16 cellular contexts compared by ENCODE assay signal in the genomic region with DNA sequence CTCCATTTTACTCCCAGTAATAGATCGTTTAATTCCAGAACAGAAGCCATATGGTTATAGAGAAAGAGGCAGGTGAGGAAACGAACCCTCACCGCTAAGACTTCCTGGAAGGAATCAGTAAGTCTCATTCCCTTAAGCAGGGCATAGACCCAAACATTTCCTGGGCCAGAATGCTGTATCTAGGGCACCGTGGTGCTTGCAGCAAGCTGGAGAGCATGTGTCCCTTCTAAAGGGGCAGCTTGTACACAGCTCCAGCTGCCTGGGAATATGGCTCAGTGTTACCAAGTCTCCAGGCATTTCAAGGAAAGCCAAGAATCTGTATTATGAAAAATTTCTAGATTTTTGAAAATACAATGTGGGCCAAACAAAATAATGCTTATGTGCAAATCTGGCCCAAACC.
DNase-seq lines count a peak whose midpoint lies in the region; ATAC-seq and TF ChIP-seq lines count a peak whose summit lies in the region.
"Had no signal": no experiment of that assay in that cellular context is flagged by ENCODE, and none has a peak within 500 bp of the region (broad histone marks: within the 10 kb centered on the region; RNA-seq: fewer than 3 reads in every experiment).

No MANE protein-coding gene starts in this region.

- H3K56ac ChIP-seq in mesendoderm (ENCODE audit: low read length) = no peak overlapping the region

- peaks cover 8% of the 10 kb centered on the region for H3K79me2 ChIP-seq in mesendoderm (ENCODE audit: control insufficient read depth, insufficient read depth, low read length)

- peak overlapping the region in 1 of 2 donors; percentile 34 for H3K27ac ChIP-seq in right atrium auricular region
- H3K27ac ChIP-seq in mesendoderm (ENCODE audit: low read depth, low read length) = no peak overlapping the region
- H3K27ac ChIP-seq: Peyer's patch had no signal

- no peak overlapping the region for H3K4me2 ChIP-seq in mesendoderm (ENCODE audit: low read length)

- DNase-seq in Right ventricle myocardium inferior (ENCODE audit: missing footprints) (no peak), right atrium auricular region (ENCODE audit: low spot score) (no peak), chondrocyte (ENCODE audit: low spot score) (no peak), mesendoderm (no peak), type B pancreatic cell (ENCODE audit: extremely low spot score, unreplicated experiment) (no peak)
- DNase-seq in stimulated activated CD4-positive, alpha-beta T cell treated with anti-CD3 and anti-CD28 coated beads, Interleukin-12 subunit alpha, Interleukin-12 subunit beta, amount 100 ng/mL, for 4 hours = no peak
- DNase-seq: 8988T; activated CD4-positive, alpha-beta T cell treated with anti-CD3 and anti-CD28 coated beads, Interleukin-2, amount 50 U/mL, for 48 hours; activated T-cell treated with anti-CD3 and anti-CD28 coated beads, Interleukin-2, amount 50 U/mL, for 1 hour; CD4-positive, CD25-positive, alpha-beta regulatory T cell; H9; Peyer's patch; small intestine had no signal

- H3K4me3 ChIP-seq in right atrium auricular region = no peak overlapping the region
- no peak overlapping the region for H3K4me3 ChIP-seq in mesendoderm (ENCODE audit: low read length)
- H3K4me3 ChIP-seq: Peyer's patch had no signal

- H3K9ac ChIP-seq in mesendoderm (ENCODE audit: low read length) = no peak overlapping the region

- no peaks in the 10 kb centered on the region for H3K27me3 Mint-ChIP-seq in chondrocyte (ENCODE audit: low read depth)
- H3K27me3 Mint-ChIP-seq in type B pancreatic cell = no peaks in the 10 kb centered on the region

- H3K79me1 ChIP-seq in mesendoderm (ENCODE audit: low read length) = peaks cover 5% of the 10 kb centered on the region

- H3K27ac Mint-ChIP-seq in chondrocyte (ENCODE audit: unreplicated experiment) = peak overlapping the region; percentile 74
- peak overlapping the region; percentile 1 for H3K27ac Mint-ChIP-seq in type B pancreatic cell
- H3K27ac Mint-ChIP-seq: activated naive CD4-positive, alpha-beta T cell treated with anti-CD3 and anti-CD28 coated beads, Interleukin-2, amount 50 U/mL, for 72 hours; CD4-positive, CD25-positive, alpha-beta regulatory T cell; H9 had no signal

- H3K4ac ChIP-seq in mesendoderm (ENCODE audit: low read depth, low read length) = no peak overlapping the region

- H3K9me3 Mint-ChIP-seq in chondrocyte (ENCODE audit: low read depth) (no peaks in the 10 kb centered on the region), type B pancreatic cell (peaks cover 4% of the 10 kb centered on the region)
- H3K9me3 Mint-ChIP-seq: activated naive CD4-positive, alpha-beta T cell treated with anti-CD3 and anti-CD28 coated beads, Interleukin-2, amount 50 U/mL, for 72 hours; H9 had no signal

- H4K8ac ChIP-seq in mesendoderm (ENCODE audit: low read depth, low read length) = no peak overlapping the region

- no peak overlapping the region for H3K23ac ChIP-seq in mesendoderm (ENCODE audit: low read length)

- WGBS in mesendoderm (ENCODE audit: extremely low coverage, insufficient coverage, low lambda C conversion rate) = no CpG with 5 or more reads among the region's 4 CpGs

- H3K27me3 ChIP-seq in right atrium auricular region (no peaks in the 10 kb centered on the region), mesendoderm (ENCODE audit: insufficient read depth, low read length, poor library complexity) (no peaks in the 10 kb centered on the region)
- H3K27me3 ChIP-seq: Peyer's patch had no signal

- H3K4me1 ChIP-seq in right atrium auricular region = peaks cover 0 to 43% of the 10 kb centered on the region in 2 donors
- peaks cover 32% of the 10 kb centered on the region for H3K4me1 ChIP-seq in mesendoderm (ENCODE audit: control insufficient read depth, low read depth, low read length)
- H3K4me1 ChIP-seq: Peyer's patch had no signal

- peak overlapping the region; percentile 24 for H3K4me3 Mint-ChIP-seq in chondrocyte (ENCODE audit: unreplicated experiment)
- no peak overlapping the region for H3K4me3 Mint-ChIP-seq in type B pancreatic cell
- H3K4me3 Mint-ChIP-seq: CD4-positive, CD25-positive, alpha-beta regulatory T cell; H9 had no signal

- peak overlapping the region; percentile 52 for H2AK5ac ChIP-seq in mesendoderm (ENCODE audit: low read length)

- peak; percentile 58 for ATAC-seq in Right ventricle myocardium inferior
- ATAC-seq in GM21381 (IDR thresholded peaks at IDR 0.05; ENCODE audit: unreplicated experiment) = no peak
- ATAC-seq in GM21360 (IDR thresholded peaks at IDR 0.05; ENCODE audit: unreplicated experiment) = no peak
- ATAC-seq: activated naive CD4-positive, alpha-beta T cell treated with anti-CD3 and anti-CD28 coated beads, Interleukin-2, amount 50 U/mL, for 72 hours had no signal

- H3K18ac ChIP-seq in mesendoderm (ENCODE audit: low read length) = peak overlapping the region; percentile 43

- H3K4me1 Mint-ChIP-seq in chondrocyte (ENCODE audit: low read depth) (peaks cover 79% of the 10 kb centered on the region), type B pancreatic cell (ENCODE audit: unreplicated experiment) (peaks cover 58% of the 10 kb centered on the region)
- H3K4me1 Mint-ChIP-seq: CD4-positive, CD25-positive, alpha-beta regulatory T cell had no signal

- H2BK5ac ChIP-seq in mesendoderm (ENCODE audit: low read length) = no peak overlapping the region

- TF ChIP-seq CTCF in right atrium auricular region (IDR thresholded peaks at IDR 0.05) (no peak), chondrocyte (IDR thresholded peaks at IDR 0.05) (no peak), type B pancreatic cell (conservative IDR thresholded peaks at IDR 0.05) (no peak)

- no peaks in the 10 kb centered on the region for H3K36me3 ChIP-seq in right atrium auricular region
- no peaks in the 10 kb centered on the region for H3K36me3 ChIP-seq in mesendoderm (ENCODE audit: control insufficient read depth, insufficient read depth, low read length)
- H3K36me3 ChIP-seq: Peyer's patch had no signal

- intact Hi-C loops in Right ventricle myocardium inferior (cut with DNase I) = no loop called here

- H2BK15ac ChIP-seq in mesendoderm (replicated peaks; ENCODE audit: low read depth) = no peak overlapping the region

- H3K9me3 ChIP-seq in right atrium auricular region = no peaks in the 10 kb centered on the region
- H3K9me3 ChIP-seq: Peyer's patch had no signal

- H3K36me3 Mint-ChIP-seq in chondrocyte (ENCODE audit: low read depth) (no peaks in the 10 kb centered on the region), type B pancreatic cell (no peaks in the 10 kb centered on the region)
- H3K36me3 Mint-ChIP-seq: activated naive CD4-positive, alpha-beta T cell treated with anti-CD3 and anti-CD28 coated beads, Interleukin-2, amount 50 U/mL, for 72 hours; CD4-positive, CD25-positive, alpha-beta regulatory T cell had no signal

- no peak overlapping the region for H4K5ac ChIP-seq in mesendoderm (ENCODE audit: low read length)

- H2BK120ac ChIP-seq in mesendoderm (ENCODE audit: low read depth, low read length) = no peak overlapping the region
